In the genomic region with DNA sequence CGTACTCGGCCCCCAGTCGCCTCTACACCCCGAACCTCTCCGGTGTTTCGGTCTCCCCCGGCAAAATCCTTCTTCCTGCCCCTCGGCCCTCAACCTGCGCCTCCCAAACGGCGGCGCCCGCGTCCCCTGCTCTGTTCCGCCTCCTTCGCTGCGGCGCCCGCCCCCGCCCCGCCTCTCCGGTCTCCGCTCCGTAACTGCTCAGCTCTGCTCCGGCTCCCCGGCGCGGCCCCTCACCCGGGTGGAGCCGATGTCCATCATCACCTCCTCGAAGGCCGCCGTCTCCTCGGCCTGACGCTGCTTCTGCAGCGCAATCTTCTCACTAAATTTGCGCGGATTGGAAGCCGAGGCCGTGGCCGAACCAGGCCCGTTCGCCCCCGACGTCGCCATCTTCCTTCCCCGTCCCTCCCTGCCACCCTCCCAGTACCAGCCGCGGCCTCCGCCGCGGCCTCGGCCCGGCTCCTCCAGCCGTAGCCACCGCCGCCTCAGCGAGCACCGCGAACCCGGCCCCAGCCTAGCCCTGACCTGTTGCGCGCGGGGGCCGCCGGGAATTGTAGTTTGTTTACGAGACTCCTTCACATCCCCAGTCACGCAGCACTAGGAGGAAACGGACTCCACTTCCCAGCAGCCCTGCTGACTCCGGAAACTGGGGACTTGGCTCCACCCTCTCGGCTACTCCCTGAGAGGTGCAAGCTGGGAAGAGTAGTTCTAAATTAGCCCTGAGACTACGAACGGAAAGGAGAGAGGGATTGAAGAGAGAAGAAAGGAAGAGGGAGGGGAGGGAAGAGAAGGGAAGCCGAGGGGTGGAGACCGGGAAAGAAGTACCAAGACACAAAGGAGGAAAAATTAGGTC, we compare ENCODE assay signal across 8 cellular contexts. TPM values are rescaled to one million over a fixed set of nuclear protein-coding genes. Genes with fewer than 3 reads are reported as not detected.
DNase-seq lines count a peak whose midpoint lies in the region; ATAC-seq and TF ChIP-seq lines count a peak whose summit lies in the region.

A gene with protein sequence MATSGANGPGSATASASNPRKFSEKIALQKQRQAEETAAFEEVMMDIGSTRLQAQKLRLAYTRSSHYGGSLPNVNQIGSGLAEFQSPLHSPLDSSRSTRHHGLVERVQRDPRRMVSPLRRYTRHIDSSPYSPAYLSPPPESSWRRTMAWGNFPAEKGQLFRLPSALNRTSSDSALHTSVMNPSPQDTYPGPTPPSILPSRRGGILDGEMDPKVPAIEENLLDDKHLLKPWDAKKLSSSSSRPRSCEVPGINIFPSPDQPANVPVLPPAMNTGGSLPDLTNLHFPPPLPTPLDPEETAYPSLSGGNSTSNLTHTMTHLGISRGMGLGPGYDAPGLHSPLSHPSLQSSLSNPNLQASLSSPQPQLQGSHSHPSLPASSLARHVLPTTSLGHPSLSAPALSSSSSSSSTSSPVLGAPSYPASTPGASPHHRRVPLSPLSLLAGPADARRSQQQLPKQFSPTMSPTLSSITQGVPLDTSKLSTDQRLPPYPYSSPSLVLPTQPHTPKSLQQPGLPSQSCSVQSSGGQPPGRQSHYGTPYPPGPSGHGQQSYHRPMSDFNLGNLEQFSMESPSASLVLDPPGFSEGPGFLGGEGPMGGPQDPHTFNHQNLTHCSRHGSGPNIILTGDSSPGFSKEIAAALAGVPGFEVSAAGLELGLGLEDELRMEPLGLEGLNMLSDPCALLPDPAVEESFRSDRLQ (minus strand): TSS at position 502 of the 850 bp plus-strand sequence. CDS start 115 bp downstream, at position 387.

- no peaks in the 10 kb centered on the region for H3K9me3 Mint-ChIP-seq in activated naive CD4-positive, alpha-beta T cell treated with anti-CD3 and anti-CD28 coated beads, Interleukin-2, amount 50 U/mL, for 72 hours

- H3K27ac Mint-ChIP-seq in activated naive CD4-positive, alpha-beta T cell treated with anti-CD3 and anti-CD28 coated beads, Interleukin-2, amount 50 U/mL, for 72 hours, result peak within 1 kb of the TSS; percentile 94 to 98

- H3K36me3 Mint-ChIP-seq in activated naive CD4-positive, alpha-beta T cell treated with anti-CD3 and anti-CD28 coated beads, Interleukin-2, amount 50 U/mL, for 72 hours, result peaks cover 31 to 49% of the 10 kb centered on the region in 2 donors

- CTCF ChIA-PET in GM10248 (lab: Yijun Ruan, JAX), result interaction anchor here (0.7 to 2.9 kb wide), 7 partner anchors 8 to 161 kb away, joined by 3 to 33 read pairs (median 4); a partner anchor contains a TSS

- DNase-seq in GM10248 (ENCODE audit: extremely low spot score), result peak; percentile 97
- peak; percentile 100 for DNase-seq in NCI-H1092 treated with DMSO at 0.1 percent for 48 hours (lab: John Stamatoyannopoulos, UW)
- peak; percentile 100 for DNase-seq in SKM-1 (lab: John Stamatoyannopoulos, UW; ENCODE audit: unreplicated experiment)
- DNase-seq in activated naive CD4-positive, alpha-beta T cell treated with anti-CD3 and anti-CD28 coated beads, Interleukin-2, amount 50 U/mL, for 72 hours (ENCODE audit: low spot score in 2 of 2), result peak; percentile 94 to 96
- no peak for DNase-seq in glomerular endothelial cell (ENCODE audit: extremely low read depth, low read depth, low spot score)
- DNase-seq in occipital lobe (lab: John Stamatoyannopoulos, UW), result peak; percentile 98

- TF ChIP-seq CTCF in GM10248 (IDR thresholded peaks at IDR 0.05; ENCODE audit: control extremely low read depth, extremely low read depth, low read depth, missing control alignments), result no peak

- peak; percentile 79 for ATAC-seq in HG02623 (IDR thresholded peaks at IDR 0.05; ENCODE audit: unreplicated experiment)
- ATAC-seq in activated naive CD4-positive, alpha-beta T cell treated with anti-CD3 and anti-CD28 coated beads, Interleukin-2, amount 50 U/mL, for 72 hours, result peak; percentile 83 to 89

- POLR2A ChIA-PET in GM10248 (lab: Yijun Ruan, JAX), result interaction anchor here (0.5 to 1.7 kb wide), 6 partner anchors 9 to 35 kb away, joined by 3 to 9 read pairs (median 4); a partner anchor contains a TSS

- peak within 1 kb of the TSS; percentile 85 for H3K27ac ChIP-seq in temporal lobe (ENCODE audit: low read depth, low read length)

RNA-seq across cellular contexts. Expression of the gene that starts here (rescaled TPM):
- total RNA-seq in activated naive CD4-positive, alpha-beta T cell treated with anti-CD3 and anti-CD28 coated beads, Interleukin-2, amount 50 U/mL, for 72 hours, result 100 to 1,000 TPM in 1 of 2 donors, 10 to 100 TPM in 1; 67.6 to 174 TPM
- total RNA-seq in glomerular endothelial cell (12.4 and 15.3 TPM in 2 replicates), occipital lobe (2.8 TPM), temporal lobe (2.7 TPM)
